Comparison of ENCODE assay signal across 1 cellular context in the genomic region with DNA sequence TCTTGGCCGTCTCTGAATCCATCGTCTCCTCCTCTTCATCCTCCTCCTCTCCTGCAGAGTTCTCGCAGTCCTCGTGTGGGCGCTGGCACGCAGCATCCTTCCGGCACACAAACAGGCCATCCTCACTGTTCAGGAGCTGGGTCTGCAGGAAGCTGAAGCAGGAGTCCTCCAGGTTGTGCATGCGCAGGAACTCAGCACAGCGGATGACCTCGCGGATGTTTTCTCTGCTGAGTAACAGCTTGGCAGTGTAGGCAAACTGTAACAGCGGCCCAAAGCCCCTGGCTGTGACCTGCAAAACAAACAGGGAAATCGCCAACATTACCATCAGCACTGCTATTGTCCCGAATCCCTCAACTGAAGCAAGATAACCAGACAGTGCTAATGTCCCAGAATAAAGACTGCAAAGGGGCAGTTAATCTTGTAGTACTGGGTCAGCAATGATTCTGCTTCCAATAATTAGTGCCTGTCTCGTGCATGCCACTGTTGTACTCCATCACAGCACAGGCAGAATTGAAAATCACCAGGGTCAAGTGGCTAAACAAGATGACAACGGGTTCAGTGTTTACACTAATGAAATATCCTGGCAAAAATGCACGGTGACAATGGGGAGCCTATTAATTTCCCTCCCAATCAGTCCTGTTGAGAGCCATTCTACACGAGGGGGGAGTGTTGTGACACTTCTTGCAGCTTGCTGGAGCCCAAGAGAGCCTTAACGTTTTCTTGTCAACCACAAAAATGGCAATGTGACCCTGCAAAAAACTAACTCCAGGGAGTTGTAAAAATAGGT.
TF ChIP-seq lines count a peak whose summit lies in the region.

No MANE protein-coding gene starts in this region.

TF ChIP-seq in liver, 16 proteins besides CTCF, POLR2A, EP300 and RAD21 (continued from another document):
- TF ChIP-seq ATF3 (IDR thresholded peaks at IDR 0.05) = no peak
- no peak for TF ChIP-seq FOXA1 (IDR thresholded peaks at IDR 0.05)
- peak; percentile 28 to 87 for TF ChIP-seq RXRA (IDR thresholded peaks at IDR 0.05)
- TF ChIP-seq FOXA2 (IDR thresholded peaks at IDR 0.05) = no peak
- TF ChIP-seq SP1 (IDR thresholded peaks at IDR 0.05) = peak; percentile 61
- TF ChIP-seq EGR1 (IDR thresholded peaks at IDR 0.05; ENCODE audit: low read depth in 2 of 2) = no peak
- no peak for TF ChIP-seq GABPA (IDR thresholded peaks at IDR 0.05 in 1 of 2, conservative IDR thresholded peaks at IDR 0.05 in 1 of 2)
- no peak for TF ChIP-seq YY1 (IDR thresholded peaks at IDR 0.05)
- no peak for TF ChIP-seq HNF4G (IDR thresholded peaks at IDR 0.05)
